ENCODE assay signal across 11 cellular contexts in genomic region chr3:139120336-139120971, GRCh38.
A peak's percentile ranks its signal among the peaks of the same experiment; 100 is the strongest.
DNase-seq lines count a peak whose midpoint lies in the region; ATAC-seq, FAIRE-seq and TF ChIP-seq lines count a peak whose summit lies in the region.
"Had no signal": no experiment of that assay in that cellular context is flagged by ENCODE, and none has a peak within 500 bp of the region (broad histone marks: within the 10 kb centered on the region; RNA-seq: fewer than 3 reads in every experiment).

No MANE protein-coding gene starts in this region.

- TF ChIP-seq CTCF in body of pancreas (IDR thresholded peaks at IDR 0.05) (no peak), A673 (conservative IDR thresholded peaks at IDR 0.05; ENCODE audit: low read depth, low read length) (no peak)

- peaks cover 0 to 1% (median 0%) of the 10 kb centered on the region in 7 donors for H3K4me1 Mint-ChIP-seq in naive thymus-derived CD4-positive, alpha-beta T cell
- H3K4me1 Mint-ChIP-seq: T-cell had no signal

- ATAC-seq in body of pancreas: peak; percentile 58
- ATAC-seq in naive thymus-derived CD4-positive, alpha-beta T cell: peak; percentile 56

- no peaks in the 10 kb centered on the region for H3K27me3 ChIP-seq in body of pancreas
- no peaks in the 10 kb centered on the region for H3K27me3 ChIP-seq in naive thymus-derived CD4-positive, alpha-beta T cell (ENCODE audit: control insufficient read depth in 2 of 2, insufficient read depth in 2 of 2, low read length in 2 of 2)
- H3K27me3 ChIP-seq in A673 (replicated peaks; ENCODE audit: insufficient read depth, low read depth, low read length, poor library complexity): no peaks in the 10 kb centered on the region
- no peaks in the 10 kb centered on the region; the same call in 1 of the 2 replicates for H3K27me3 ChIP-seq in H7 (ENCODE audit: control insufficient read depth, insufficient read depth, low read length)

- H3K27ac ChIP-seq in body of pancreas (no peak overlapping the region), A673 (ENCODE audit: low read depth, low read length, poor library complexity, severe bottlenecking) (no peak overlapping the region)
- no peak overlapping the region for H3K27ac ChIP-seq in naive thymus-derived CD4-positive, alpha-beta T cell (ENCODE audit: low read depth, low read length)

- H3K36me3 ChIP-seq in body of pancreas (replicated peaks in 1 of 2; ENCODE audit: insufficient read depth in 1 of 2, low read depth in 2 of 2) (no peaks in the 10 kb centered on the region), A673 (ENCODE audit: insufficient read depth, low read length, poor library complexity, severe bottlenecking) (no peaks in the 10 kb centered on the region), H7 (replicated peaks; ENCODE audit: control insufficient read depth, insufficient read depth, low read length) (no peaks in the 10 kb centered on the region)
- H3K36me3 ChIP-seq in naive thymus-derived CD4-positive, alpha-beta T cell (ENCODE audit: control insufficient read depth in 2 of 3, insufficient read depth in 3 of 3, low read length in 3 of 3): no peaks in the 10 kb centered on the region

- CTCF ChIA-PET in naive thymus-derived CD4-positive, alpha-beta T cell (lab: Charles Lee): no interaction called here
- CTCF ChIA-PET in A673 (lab: Charles Lee): interaction anchor here (0.6 kb wide), 1 partner anchor 10 kb away, joined by 3 read pairs; no protein-coding TSS in a partner anchor

- TF ChIP-seq POLR2A in body of pancreas (IDR thresholded peaks at IDR 0.05): no peak

- H3K4me1 ChIP-seq in body of pancreas (peaks cover 25% of the 10 kb centered on the region), A673 (ENCODE audit: insufficient read depth, low read length, poor library complexity, severe bottlenecking) (no peaks in the 10 kb centered on the region)
- H3K4me1 ChIP-seq in naive thymus-derived CD4-positive, alpha-beta T cell (ENCODE audit: control insufficient read depth in 2 of 2, insufficient read depth in 2 of 2, low read length in 2 of 2): no peaks in the 10 kb centered on the region

- 56 to 74% methylated on average over 8 of the region's 8 CpGs for WGBS in body of pancreas, 2 donors

- no peak overlapping the region for H3K4me3 Mint-ChIP-seq in naive thymus-derived CD4-positive, alpha-beta T cell
- H3K4me3 Mint-ChIP-seq: T-cell had no signal

- H3K9me3 ChIP-seq in body of pancreas (no peaks in the 10 kb centered on the region), A673 (ENCODE audit: low read depth, low read length, poor library complexity, severe bottlenecking) (no peaks in the 10 kb centered on the region)
- no peaks in the 10 kb centered on the region for H3K9me3 ChIP-seq in naive thymus-derived CD4-positive, alpha-beta T cell (ENCODE audit: control insufficient read depth in 2 of 3, low read length in 3 of 3)

- H3K4me3 ChIP-seq in body of pancreas (no peak overlapping the region), A673 (ENCODE audit: low read depth, low read length, poor library complexity, severe bottlenecking) (no peak overlapping the region), H7 (ENCODE audit: insufficient read depth, low read depth, low read length) (no peak overlapping the region)
- H3K4me3 ChIP-seq in naive thymus-derived CD4-positive, alpha-beta T cell (ENCODE audit: low read length): no peak overlapping the region

- H3K36me3 Mint-ChIP-seq in naive thymus-derived CD4-positive, alpha-beta T cell: no peaks in the 10 kb centered on the region
- H3K36me3 Mint-ChIP-seq: T-cell had no signal

- no peak overlapping the region for H3K27ac Mint-ChIP-seq in naive thymus-derived CD4-positive, alpha-beta T cell
- H3K27ac Mint-ChIP-seq: T-cell had no signal

- no peaks in the 10 kb centered on the region for H3K9me3 Mint-ChIP-seq in naive thymus-derived CD4-positive, alpha-beta T cell
- H3K9me3 Mint-ChIP-seq: T-cell had no signal

- intact Hi-C loops in body of pancreas (cut with DNase I) (no loop called here), A673 (cut with micrococcal nuclease; ENCODE audit: unreplicated experiment) (no loop called here)
- intact Hi-C loops in naive thymus-derived CD4-positive, alpha-beta T cell (cut with micrococcal nuclease): no loop called here

- no peaks in the 10 kb centered on the region for H3K27me3 Mint-ChIP-seq in naive thymus-derived CD4-positive, alpha-beta T cell

- peak; percentile 86 for FAIRE-seq in HTR-8/SVneo (lab: Jason Lieb, UNC)

- no TSS peak for BruUV-seq in A673 (replicated peaks; lab: Mats Ljungman, UMichigan)

- peak; percentile 22 for DNase-seq in COR-L47 (lab: John Stamatoyannopoulos, UW)
- DNase-seq in HTR-8/SVneo (ENCODE audit: insufficient read length, low spot score): peak; percentile 58
- DNase-seq in body of pancreas: peak in 3 of 4 donors; percentile 16 to 44 (median 30)
- DNase-seq in naive thymus-derived CD4-positive, alpha-beta T cell: no peak
- DNase-seq in pons (ENCODE audit: low spot score): no peak
- DNase-seq in activated effector memory CD4-positive, alpha-beta T cell treated with anti-CD3 and anti-CD28 coated beads, Interleukin-2, amount 50 U/mL, for 16 hours: no peak
- no peak for DNase-seq in A673 (ENCODE audit: low spot score)
- no peak for DNase-seq in H7
- DNase-seq: activated naive CD4-positive, alpha-beta T cell treated with Interleukin-2 at 50 U/mL for 16 hours; stimulated activated naive CD4-positive, alpha-beta T cell; T-cell had no signal

- POLR2A ChIA-PET in naive thymus-derived CD4-positive, alpha-beta T cell (lab: Charles Lee): no interaction called here
- POLR2A ChIA-PET in A673 (lab: Charles Lee; ENCODE audit: low non-redundant PET): no interaction called here

Comparison
In these comparisons a context has a peak if more than half of its experiments do, and no peak if none do; other contexts are left out.
1. DNase-seq: peak in COR-L47 (single experiment), HTR-8/SVneo (single experiment) and body of pancreas (3 of 4); none in naive thymus-derived CD4-positive, alpha-beta T cell (0 of 9), pons (single experiment), activated effector memory CD4-positive, alpha-beta T cell treated with anti-CD3 and anti-CD28 coated beads, Interleukin-2, amount 50 U/mL, for 16 hours (single experiment), A673 (single experiment) and H7 (single experiment).